In genomic region chr6:15499591-15499990, GRCh38 we compare ENCODE assay signal across 1 cellular context.
TF ChIP-seq lines count a peak whose summit lies in the region.

No MANE protein-coding gene starts in this region.

TF ChIP-seq in WTC11, 78 proteins besides CTCF, POLR2A, EP300 and RAD21 (continued from another document):
- no peak for TF ChIP-seq AR (CRISPR knock-in tag; IDR thresholded peaks at IDR 0.05)
- no peak for TF ChIP-seq GABPB1 (CRISPR knock-in tag; IDR thresholded peaks at IDR 0.05)
- no peak for TF ChIP-seq SMAD4 (CRISPR knock-in tag; IDR thresholded peaks at IDR 0.05)
- TF ChIP-seq ARID4B (CRISPR knock-in tag; IDR thresholded peaks at IDR 0.05; ENCODE audit: borderline replicate concordance): no peak
- no peak for TF ChIP-seq NFE2L1 (CRISPR knock-in tag; IDR thresholded peaks at IDR 0.05)
- TF ChIP-seq ZNF396 (CRISPR knock-in tag; IDR thresholded peaks at IDR 0.05; ENCODE audit: borderline replicate concordance): no peak
- no peak for TF ChIP-seq EMX1 (CRISPR knock-in tag; IDR thresholded peaks at IDR 0.05)
- TF ChIP-seq JUN (CRISPR knock-in tag; IDR thresholded peaks at IDR 0.05): no peak
- no peak for TF ChIP-seq HMGA2 (CRISPR knock-in tag; IDR thresholded peaks at IDR 0.05)
- TF ChIP-seq ZNF219 (CRISPR knock-in tag; IDR thresholded peaks at IDR 0.05; ENCODE audit: borderline replicate concordance): no peak
- TF ChIP-seq KAT7 (CRISPR knock-in tag; IDR thresholded peaks at IDR 0.05; ENCODE audit: borderline replicate concordance): no peak
- TF ChIP-seq FOXJ3 (CRISPR knock-in tag; IDR thresholded peaks at IDR 0.05; ENCODE audit: borderline replicate concordance): no peak
